ENCODE assay signal across 2 cellular contexts in genomic region chr20:13226367-13226766, GRCh38.
A peak's percentile ranks its signal among the peaks of the same experiment; 100 is the strongest.
TF ChIP-seq lines count a peak whose summit lies in the region.

No MANE protein-coding gene starts in this region.

TF ChIP-seq in HepG2, 621 proteins besides CTCF, POLR2A, EP300 and RAD21:
- TF ChIP-seq ZNF331 (CRISPR knock-in tag; IDR thresholded peaks at IDR 0.05) (peak; percentile 100), PITX1 (CRISPR knock-in tag; IDR thresholded peaks at IDR 0.05) (no peak)
TF ChIP-seq in HepG2: peak in this region for 1.

TF ChIP-seq in HEK293, 187 proteins besides CTCF, POLR2A, EP300 and RAD21:
- TF ChIP-seq TRIM28 (IDR thresholded peaks at IDR 0.05; ENCODE audit: borderline replicate concordance, low read length) = peak; percentile 48; the same call in 1 of the 2 replicates
- no peak for TF ChIP-seq ZNF473 (tag by site-specific recombination; IDR thresholded peaks at IDR 0.05)
- TF ChIP-seq SETDB1 (IDR thresholded peaks at IDR 0.05; ENCODE audit: insufficient read length, low read length) = peak; percentile 46
